ENCODE assay signal across 26 cellular contexts in the genomic region with DNA sequence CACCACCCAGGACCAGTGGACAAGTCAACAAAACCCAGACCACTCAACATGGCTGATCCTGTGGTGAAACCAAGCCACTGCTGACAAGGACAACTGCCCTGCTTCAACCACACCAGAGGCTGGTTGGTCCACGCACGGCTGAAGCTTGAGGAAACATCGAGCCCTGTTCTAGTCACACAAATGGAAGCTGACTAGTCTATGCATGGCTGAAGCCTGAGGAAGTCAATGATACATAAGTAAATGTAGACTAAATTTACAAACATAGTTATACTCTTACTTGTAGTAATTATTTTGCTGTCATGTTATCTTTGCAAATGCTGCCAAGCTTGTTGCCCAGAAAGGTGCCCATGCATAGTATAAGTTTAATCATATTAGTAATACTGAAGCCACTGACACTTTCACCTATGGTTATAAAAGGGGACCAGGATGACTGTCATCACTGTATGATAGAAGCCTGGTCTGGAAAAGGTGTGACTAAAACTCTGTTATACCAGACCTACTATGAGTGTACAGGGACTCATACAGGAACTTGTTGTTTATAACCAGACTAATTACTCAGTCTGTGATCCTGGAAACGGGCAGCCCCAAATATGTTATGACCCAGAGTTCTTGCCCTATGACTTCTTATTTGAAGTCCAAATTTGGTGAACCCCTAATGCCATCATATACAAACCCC. TPM values are rescaled to one million over a fixed set of nuclear protein-coding genes. Genes with fewer than 3 reads are reported as not detected.
DNase-seq lines count a peak whose midpoint lies in the region; ATAC-seq, FAIRE-seq and TF ChIP-seq lines count a peak whose summit lies in the region.
"Had no signal": no experiment of that assay in that cellular context is flagged by ENCODE, and none has a peak within 500 bp of the region (broad histone marks: within the 10 kb centered on the region; RNA-seq: fewer than 3 reads in every experiment).

No MANE protein-coding gene starts in this region.

- ATAC-seq in stimulated activated memory B cell treated with anti-CD40 and anti-IgM and Interleukin-4, amounts not matched to agents 10 μg/mL and 1 μg/mL and 100 μg/mL, for 72 hours, result no peak
- no peak for ATAC-seq in GM19455 (IDR thresholded peaks at IDR 0.05; ENCODE audit: unreplicated experiment)
- no peak for ATAC-seq in GM21360 (IDR thresholded peaks at IDR 0.05; ENCODE audit: unreplicated experiment)
- ATAC-seq: gastroesophageal sphincter had no signal

- peaks cover 34% of the 10 kb centered on the region for H3K4me1 Mint-ChIP-seq in activated naive CD4-positive, alpha-beta T cell treated with anti-CD3 and anti-CD28 coated beads for 36 hours (ENCODE audit: low read depth)
- peaks cover 67% of the 10 kb centered on the region for H3K4me1 Mint-ChIP-seq in stimulated activated memory B cell treated with anti-CD40 and anti-IgM and Interleukin-4, amounts not matched to agents 10 μg/mL and 1 μg/mL and 100 μg/mL, for 72 hours

- no peak overlapping the region for H3K4me2 ChIP-seq in OCI-LY3 (ENCODE audit: low read length)

- H3K4me3 ChIP-seq in OCI-LY3 (ENCODE audit: low read length), result no peak overlapping the region
- H3K4me3 ChIP-seq: BLaER1 treated with 17β-estradiol and CSF1 and Interleukin-3, amounts not matched to agents 10 nM and 100 nM; gastroesophageal sphincter; skin epidermis had no signal

- no peaks in the 10 kb centered on the region for H4K20me1 ChIP-seq in OCI-LY3 (ENCODE audit: insufficient read depth, low read length)
- H4K20me1 ChIP-seq: BLaER1 treated with 17β-estradiol and CSF1 and Interleukin-3, amounts not matched to agents 10 nM and 100 nM had no signal

- peaks cover 21% of the 10 kb centered on the region; the same call in 1 of the 2 replicates for H3K9me3 ChIP-seq in OCI-LY3 (ENCODE audit: insufficient read depth, low read length)
- H3K9me3 ChIP-seq: gastroesophageal sphincter had no signal

- peaks cover 72% of the 10 kb centered on the region for H3K4me1 ChIP-seq in OCI-LY3 (ENCODE audit: low read length)
- H3K4me1 ChIP-seq: gastroesophageal sphincter had no signal

- H3K79me2 ChIP-seq in OCI-LY3 (ENCODE audit: low read length), result no peaks in the 10 kb centered on the region

- H3K27me3 ChIP-seq in OCI-LY3 (ENCODE audit: low read depth, low read length), result no peaks in the 10 kb centered on the region
- H3K27me3 ChIP-seq: BLaER1 treated with 17β-estradiol and CSF1 and Interleukin-3, amounts not matched to agents 10 nM and 100 nM; gastroesophageal sphincter had no signal

- no peak overlapping the region for H3K9ac ChIP-seq in OCI-LY3 (ENCODE audit: low read length)
- H3K9ac ChIP-seq: BLaER1 treated with 17β-estradiol and CSF1 and Interleukin-3, amounts not matched to agents 10 nM and 100 nM had no signal

- CTCF ChIA-PET in activated naive CD4-positive, alpha-beta T cell treated with anti-CD3 and anti-CD28 coated beads for 36 hours (lab: Charles Lee), result interaction anchor here (1.1 kb wide), 1 partner anchor 128 kb away, joined by 3 read pairs; no protein-coding TSS in a partner anchor

- H2AFZ ChIP-seq in OCI-LY3 (ENCODE audit: low read depth, low read length), result no peak overlapping the region

- DNase-seq in activated naive CD4-positive, alpha-beta T cell treated with anti-CD3 and anti-CD28 coated beads for 36 hours, result peak; percentile 73
- DNase-seq in activated naive CD4-positive, alpha-beta T cell treated with anti-CD3 and anti-CD28 coated beads, Interleukin-2, amount 50 U/mL, for 16 hours, result no peak
- DNase-seq in GM12892 (ENCODE audit: insufficient read length), result no peak
- DNase-seq: aorta; effector CD4-positive, alpha-beta T cell; KG1; NCI-H1105; NCI-H187 treated with DMSO at 0.1 percent for 48 hours; NCI-H2171 treated with DMSO at 0.1 percent for 48 hours; NCI-H510A treated with DMSO at 0.1 percent for 48 hours; substantia nigra; trophoblast cell had no signal

- peaks cover 5% of the 10 kb centered on the region for H3K9me3 Mint-ChIP-seq in activated naive CD4-positive, alpha-beta T cell treated with anti-CD3 and anti-CD28 coated beads for 36 hours
- peaks cover 6% of the 10 kb centered on the region for H3K9me3 Mint-ChIP-seq in stimulated activated memory B cell treated with anti-CD40 and anti-IgM and Interleukin-4, amounts not matched to agents 10 μg/mL and 1 μg/mL and 100 μg/mL, for 72 hours

- peak overlapping the region; percentile 49; the same call in 1 of the 2 replicates for H3K27ac ChIP-seq in OCI-LY3 (ENCODE audit: low read length)
- H3K27ac ChIP-seq: BLaER1 treated with 17β-estradiol and CSF1 and Interleukin-3, amounts not matched to agents 10 nM and 100 nM; gastroesophageal sphincter had no signal

- peak overlapping the region; percentile 71 for H3K27ac Mint-ChIP-seq in activated naive CD4-positive, alpha-beta T cell treated with anti-CD3 and anti-CD28 coated beads for 36 hours
- peak overlapping the region; percentile 69 for H3K27ac Mint-ChIP-seq in stimulated activated memory B cell treated with anti-CD40 and anti-IgM and Interleukin-4, amounts not matched to agents 10 μg/mL and 1 μg/mL and 100 μg/mL, for 72 hours
- H3K27ac Mint-ChIP-seq: activated naive CD4-positive, alpha-beta T cell treated with anti-CD3 and anti-CD28 coated beads, Interleukin-2, amount 50 U/mL, for 24 hours had no signal

- H3K36me3 Mint-ChIP-seq in activated naive CD4-positive, alpha-beta T cell treated with anti-CD3 and anti-CD28 coated beads for 36 hours (ENCODE audit: low read depth), result no peaks in the 10 kb centered on the region
- H3K36me3 Mint-ChIP-seq in stimulated activated memory B cell treated with anti-CD40 and anti-IgM and Interleukin-4, amounts not matched to agents 10 μg/mL and 1 μg/mL and 100 μg/mL, for 72 hours, result peaks cover 8% of the 10 kb centered on the region

- H3K27me3 Mint-ChIP-seq in activated naive CD4-positive, alpha-beta T cell treated with anti-CD3 and anti-CD28 coated beads for 36 hours (ENCODE audit: low read depth), result peaks cover 6% of the 10 kb centered on the region
- no peaks in the 10 kb centered on the region for H3K27me3 Mint-ChIP-seq in stimulated activated memory B cell treated with anti-CD40 and anti-IgM and Interleukin-4, amounts not matched to agents 10 μg/mL and 1 μg/mL and 100 μg/mL, for 72 hours

- peak; percentile 61 for FAIRE-seq in GM12892 (lab: Jason Lieb, UNC)

- intact Hi-C loops in activated naive CD4-positive, alpha-beta T cell treated with anti-CD3 and anti-CD28 coated beads for 36 hours (cut with micrococcal nuclease), result loop anchor here (1.0 to 10.0 kb wide), 11 partner anchors 12 to 657 kb away; no protein-coding TSS in a partner anchor

- TF ChIP-seq CTCF in OCI-LY3 (IDR thresholded peaks at IDR 0.05; ENCODE audit: low read depth, low read length), result no peak

- peaks cover 2% of the 10 kb centered on the region for H3K36me3 ChIP-seq in OCI-LY3 (replicated peaks; ENCODE audit: low read depth, low read length)
- H3K36me3 ChIP-seq: gastroesophageal sphincter had no signal

- TF ChIP-seq POLR2A in GM12892 (IDR thresholded peaks at IDR 0.05; ENCODE audit: low read depth, low read length), result no peak

- no peak overlapping the region for H3K4me3 Mint-ChIP-seq in activated naive CD4-positive, alpha-beta T cell treated with anti-CD3 and anti-CD28 coated beads for 36 hours
- H3K4me3 Mint-ChIP-seq in stimulated activated memory B cell treated with anti-CD40 and anti-IgM and Interleukin-4, amounts not matched to agents 10 μg/mL and 1 μg/mL and 100 μg/mL, for 72 hours, result no peak overlapping the region
- H3K4me3 Mint-ChIP-seq: activated naive CD4-positive, alpha-beta T cell treated with anti-CD3 and anti-CD28 coated beads, Interleukin-2, amount 50 U/mL, for 24 hours had no signal

RNA-seq across cellular contexts. Expression of gene IL22RA2, which starts 5.6 kb away (rescaled TPM):
- not detected for total RNA-seq in activated naive CD4-positive, alpha-beta T cell treated with anti-CD3 and anti-CD28 coated beads for 36 hours
- not detected for polyA plus RNA-seq in GM12892 (2012; ENCODE audit: missing spikeins)
- total RNA-seq: aorta, gastroesophageal sphincter, H4, kidney epithelial cell, MCF 10A, mesenteric fat pad, RPMI7951 had no signal
- polyA plus RNA-seq: aorta, liver had no signal

RNA-seq across cellular contexts. Expression of gene IFNGR1, which starts 51.3 kb away (rescaled TPM):
- 10 to 100 TPM; 25.5 to 26.4 TPM for total RNA-seq in activated naive CD4-positive, alpha-beta T cell treated with anti-CD3 and anti-CD28 coated beads for 36 hours
- 67.3 TPM for polyA plus RNA-seq in GM12892 (2012; ENCODE audit: missing spikeins)
